Comparison of ENCODE assay signal across 23 cellular contexts in genomic region chr9:37287317-37287716, GRCh38.
"Had no signal": no experiment of that assay in that cellular context is flagged by ENCODE, and none has a peak within 500 bp of the region (broad histone marks: within the 10 kb centered on the region; RNA-seq: fewer than 3 reads in every experiment).

No MANE protein-coding gene starts in this region.

- H3K36me3 Mint-ChIP-seq: natural killer cell had no signal

- H3K27ac Mint-ChIP-seq: activated CD4-positive, alpha-beta T cell treated with anti-CD3 and anti-CD28 coated beads, Interleukin-2, amount 10 ng/mL, durations not matched to agents 7 days and 5 days; activated T-helper 17 cell treated with anti-CD3 and anti-CD28 coated beads, Interleukin-2, amount 50 U/mL, for 72 hours; mesothelial cell of epicardium; progenitor cell of endocrine pancreas; T-helper 2 cell treated with Interferon-gamma antibody and Interleukin-4, amounts not matched to agents 5 μg/mL and 100 μg/mL, for 36 hours; type B pancreatic cell had no signal

- DNase-seq: activated CD4-positive, alpha-beta T cell treated with anti-CD3 and anti-CD28 coated beads, Interleukin-2, amount 10 ng/mL, durations not matched to agents 7 days and 5 days; activated CD4-positive, CD25-positive, alpha-beta regulatory T cell treated with anti-CD3 and anti-CD28 coated beads, Interleukin-2, amount 50 U/mL, for 72 hours; activated CD8-positive, alpha-beta T cell treated with anti-CD3 and anti-CD28 coated beads for 36 hours; activated naive CD4-positive, alpha-beta T cell treated with Interleukin-2 at 50 U/mL for 16 hours; adrenal gland; brain microvascular endothelial cell; central memory CD4-positive, alpha-beta T cell; effector memory CD8-positive, alpha-beta T cell; gastrocnemius medialis; hippocampal formation; kidney glomerular epithelial cell; left ventricle myocardium inferior; natural killer cell; retina; sigmoid colon; stimulated activated CD4-positive, alpha-beta T cell treated with anti-CD3 and anti-CD28 coated beads, Interleukin-15, amount 100 ng/mL, for 24 hours; stimulated activated naive CD4-positive, alpha-beta T cell had no signal

- H3K27me3 Mint-ChIP-seq: activated CD4-positive, alpha-beta T cell treated with anti-CD3 and anti-CD28 coated beads, Interleukin-2, amount 10 ng/mL, durations not matched to agents 7 days and 5 days; activated CD8-positive, alpha-beta T cell treated with anti-CD3 and anti-CD28 coated beads for 36 hours; activated T-helper 17 cell treated with anti-CD3 and anti-CD28 coated beads, Interleukin-2, amount 50 U/mL, for 72 hours; effector memory CD8-positive, alpha-beta T cell; progenitor cell of endocrine pancreas; type B pancreatic cell had no signal

- ATAC-seq: activated CD8-positive, alpha-beta T cell treated with anti-CD3 and anti-CD28 coated beads for 36 hours; activated T-helper 17 cell treated with anti-CD3 and anti-CD28 coated beads, Interleukin-2, amount 50 U/mL, for 72 hours; effector memory CD8-positive, alpha-beta T cell; gastrocnemius medialis; natural killer cell had no signal

- H3K4me3 Mint-ChIP-seq: activated CD4-positive, alpha-beta T cell treated with anti-CD3 and anti-CD28 coated beads, Interleukin-2, amount 10 ng/mL, durations not matched to agents 7 days and 5 days; activated CD8-positive, alpha-beta T cell treated with anti-CD3 and anti-CD28 coated beads for 36 hours; activated T-helper 17 cell treated with anti-CD3 and anti-CD28 coated beads, Interleukin-2, amount 50 U/mL, for 72 hours; effector memory CD8-positive, alpha-beta T cell; mesothelial cell of epicardium; natural killer cell; T-helper 2 cell treated with Interferon-gamma antibody and Interleukin-4, amounts not matched to agents 5 μg/mL and 100 μg/mL, for 36 hours; type B pancreatic cell had no signal

- FAIRE-seq: colon had no signal

- H3K9me3 Mint-ChIP-seq: activated T-helper 17 cell treated with anti-CD3 and anti-CD28 coated beads, Interleukin-2, amount 50 U/mL, for 72 hours; effector memory CD8-positive, alpha-beta T cell; mesothelial cell of epicardium; natural killer cell; T-helper 2 cell treated with Interferon-gamma antibody and Interleukin-4, amounts not matched to agents 5 μg/mL and 100 μg/mL, for 36 hours; type B pancreatic cell had no signal
